Comparison of ENCODE assay signal across 8 cellular contexts in genomic region chr14:47917344-47917954, GRCh38.
DNase-seq lines count a peak whose midpoint lies in the region; ATAC-seq, FAIRE-seq and TF ChIP-seq lines count a peak whose summit lies in the region.

No MANE protein-coding gene starts in this region.

- no peak overlapping the region for H2BK12ac ChIP-seq in H1 (ENCODE audit: low read depth, low read length)

- H2BK20ac ChIP-seq in H1 (ENCODE audit: low read length): no peak overlapping the region

- H3K18ac ChIP-seq in H1 (ENCODE audit: extremely low read depth, low read length): no peak overlapping the region

- TF ChIP-seq EP300 in SK-N-SH (IDR thresholded peaks at IDR 0.05; ENCODE audit: borderline replicate concordance in 1 of 2, low read depth in 1 of 2, low read length in 1 of 2) (no peak), H1 (IDR thresholded peaks at IDR 0.05; ENCODE audit: borderline replicate concordance in 1 of 2, low read depth in 2 of 2, low read length in 2 of 2) (no peak)

- H3K27me3 ChIP-seq in SK-N-SH (ENCODE audit: insufficient read depth) (no peaks in the 10 kb centered on the region), H1 (replicated peaks in 1 of 4; ENCODE audit: control insufficient read depth in 3 of 4, extremely low read depth in 1 of 4, insufficient read depth in 3 of 4, low read length in 3 of 4) (no peaks in the 10 kb centered on the region)

- no peak overlapping the region for H4K8ac ChIP-seq in H1 (ENCODE audit: extremely low read depth, insufficient read depth, low read length)

- peak; percentile 84 for FAIRE-seq in H1 (lab: Jason Lieb, UNC)

- H3K4me3 ChIP-seq in SK-N-SH (ENCODE audit: low read depth in 2 of 2, low read length in 1 of 2): no peak overlapping the region; a peak in 1 of 4 replicates
- H3K4me3 ChIP-seq in H1 (ENCODE audit: extremely low read depth in 1 of 4, insufficient read depth in 2 of 4, low read depth in 3 of 4, low read length in 4 of 4): no peak overlapping the region

- H4K20me1 ChIP-seq in SK-N-SH (ENCODE audit: insufficient read depth) (no peaks in the 10 kb centered on the region), H1 (replicated peaks in 1 of 2; ENCODE audit: control insufficient read depth in 1 of 2, insufficient read depth in 2 of 2, low read length in 2 of 2) (no peaks in the 10 kb centered on the region)

- H4K5ac ChIP-seq in H1 (ENCODE audit: insufficient read length, low read depth, low read length): no peak overlapping the region

- no peak overlapping the region for H3K56ac ChIP-seq in H1 (replicated peaks; ENCODE audit: insufficient read length, low read depth, low read length)

- H3K4me1 ChIP-seq in SK-N-SH (ENCODE audit: control insufficient read depth in 1 of 2, insufficient read depth in 2 of 2, low read depth in 1 of 2, low read length in 1 of 2): no peaks in the 10 kb centered on the region; a peak in 1 of 4 replicates
- H3K4me1 ChIP-seq in H1 (replicated peaks in 1 of 4; ENCODE audit: control insufficient read depth in 3 of 4, insufficient read depth in 4 of 4, low read length in 3 of 4): no peaks in the 10 kb centered on the region

- no peak overlapping the region for H2BK5ac ChIP-seq in H1 (ENCODE audit: low read depth, low read length)

- no peaks in the 10 kb centered on the region for H3K79me2 ChIP-seq in SK-N-SH (ENCODE audit: insufficient read depth)
- H3K79me2 ChIP-seq in H1 (ENCODE audit: control insufficient read depth in 1 of 2, insufficient read depth in 2 of 2, low read length in 2 of 2): no peaks in the 10 kb centered on the region

- H4K91ac ChIP-seq in H1 (replicated peaks; ENCODE audit: insufficient read length, low read length): no peak overlapping the region

- CTCF ChIA-PET in SK-N-SH (lab: Yijun Ruan, JAX): interaction anchor here (0.9 to 2.2 kb wide), 8 partner anchors 9 to 1389 kb away, joined by 3 to 11 read pairs (median 4); no protein-coding TSS in a partner anchor
- CTCF ChIA-PET in H1 (lab: Charles Lee; ENCODE audit: partially characterized antibody): interaction anchor here (0.6 to 4.1 kb wide), 23 partner anchors 9 to 1548 kb away, joined by 3 to 21 read pairs (median 4); no protein-coding TSS in a partner anchor

- H3K36me3 ChIP-seq in SK-N-SH (replicated peaks in 1 of 2; ENCODE audit: control insufficient read depth in 1 of 2, insufficient read depth in 2 of 2, low read length in 1 of 2) (no peaks in the 10 kb centered on the region), H1 (ENCODE audit: control insufficient read depth in 2 of 4, insufficient read depth in 4 of 4, low read length in 3 of 4) (no peaks in the 10 kb centered on the region)

- TF ChIP-seq RAD21 in SK-N-SH (IDR thresholded peaks at IDR 0.05; ENCODE audit: low read length) (peak; percentile 70), H1 (IDR thresholded peaks at IDR 0.05 in 1 of 2, conservative IDR thresholded peaks at IDR 0.05 in 1 of 2; ENCODE audit: low read depth in 2 of 2, low read length in 2 of 2) (peak; percentile 79 to 83)

- no peaks in the 10 kb centered on the region; the same call in 1 of the 2 replicates for H3K79me1 ChIP-seq in H1 (ENCODE audit: low read depth, low read length)

- H3K23ac ChIP-seq in H1 (ENCODE audit: insufficient read length): no peak overlapping the region

- H2BK120ac ChIP-seq in H1 (replicated peaks; ENCODE audit: low read depth, low read length): no peak overlapping the region

- no peaks in the 10 kb centered on the region for H3K9me2 ChIP-seq in SK-N-SH

- H3K4ac ChIP-seq in H1 (replicated peaks; ENCODE audit: insufficient read length, low read depth, low read length): no peak overlapping the region

- no peaks in the 10 kb centered on the region for H3F3A ChIP-seq in SK-N-SH (replicated peaks; ENCODE audit: insufficient read depth)

- H3K9ac ChIP-seq in SK-N-SH (no peak overlapping the region), H1 (replicated peaks in 1 of 4; ENCODE audit: extremely low read depth in 1 of 4, low read depth in 3 of 4, low read length in 3 of 4) (no peak overlapping the region)

- H2AFZ ChIP-seq in SK-N-SH (ENCODE audit: low read depth): no peak overlapping the region
- H2AFZ ChIP-seq in H1 (ENCODE audit: low read length): no peak overlapping the region

- DNase-seq in SK-N-SH: no peak
- DNase-seq in NCI-H446 (lab: John Stamatoyannopoulos, UW): peak; percentile 21 to 66
- DNase-seq in H1 (ENCODE audit: low read depth in 1 of 2, low spot score in 2 of 2): peak; percentile 21 to 56
- peak; percentile 67 for DNase-seq in pons (ENCODE audit: low spot score)
- DNase-seq in activated CD8-positive, alpha-beta memory T cell treated with anti-CD3 and anti-CD28 coated beads for 24 hours: no peak
- no peak for DNase-seq in activated T-cell treated with anti-CD3 and anti-CD28 coated beads, Interleukin-2, amount 50 U/mL, for 1 hour

- H3K27ac ChIP-seq in SK-N-SH (ENCODE audit: low read depth in 2 of 2, low read length in 1 of 2): no peak overlapping the region
- H3K27ac ChIP-seq in H1 (ENCODE audit: low read depth, low read length): no peak overlapping the region

- POLR2A ChIA-PET in SK-N-SH (lab: Yijun Ruan, JAX) (no interaction called here), H1 (lab: Charles Lee; ENCODE audit: partially characterized antibody) (interaction anchor here (0.6 to 1.2 kb wide), 3 partner anchors 290 to 297 kb away, joined by 3 read pairs; no protein-coding TSS in a partner anchor)

- H3K9me3 ChIP-seq in SK-N-SH (no peaks in the 10 kb centered on the region), H1 (ENCODE audit: insufficient read depth in 2 of 2, low read depth in 1 of 2, low read length in 1 of 2) (no peaks in the 10 kb centered on the region)

- ATAC-seq in SK-N-SH treated with all-trans-retinoic acid at 6 μM for 48 hours: no peak
- no peak for ATAC-seq in GM21447 (IDR thresholded peaks at IDR 0.05; ENCODE audit: unreplicated experiment)

- H2AK5ac ChIP-seq in H1 (ENCODE audit: low read depth, low read length): no peak overlapping the region

- H3K23me2 ChIP-seq in H1 (ENCODE audit: low read depth, low read length): no peaks in the 10 kb centered on the region

- H2BK15ac ChIP-seq in H1 (ENCODE audit: low read length): no peak overlapping the region

- no peak overlapping the region for H3K4me2 ChIP-seq in SK-N-SH
- H3K4me2 ChIP-seq in H1 (ENCODE audit: insufficient read depth in 1 of 2, low read depth in 2 of 2, low read length in 2 of 2): no peak overlapping the region

- TF ChIP-seq CTCF in SK-N-SH (IDR thresholded peaks at IDR 0.05): peak; percentile 60
- TF ChIP-seq CTCF in H1 (IDR thresholded peaks at IDR 0.05; ENCODE audit: control extremely low read depth in 1 of 3, insufficient read depth in 1 of 3, low read depth in 1 of 3, low read length in 3 of 3): peak in 2 of 3 experiments; percentile 45 to 66; a peak in 2 of 4 replicates

- TF ChIP-seq POLR2A in H1 (IDR thresholded peaks at IDR 0.05; ENCODE audit: control extremely low read depth in 1 of 2, low read depth in 2 of 2, low read length in 2 of 2): no peak

- WGBS in SK-N-SH (ENCODE audit: low lambda C conversion rate): 23% methylated on average over 5 of the region's 5 CpGs
- WGBS in H1 (ENCODE audit: extremely low coverage in 1 of 2, insufficient coverage in 1 of 2, insufficient read length in 1 of 2, insufficient replicate concordance in 2 of 2, low coverage in 1 of 2, low lambda C conversion rate in 2 of 2, missing lambda C conversion rate in 1 of 2), 2 experiments: 55% methylated on average over 5 of the region's 5 CpGs; no CpG with 5 or more reads in 1 of the 2 experiments

- no peak overlapping the region for H3K14ac ChIP-seq in H1 (ENCODE audit: insufficient read length)

TF ChIP-seq in SK-N-SH, 30 proteins besides CTCF, POLR2A, EP300 and RAD21:
- TF ChIP-seq, protein P1, sequence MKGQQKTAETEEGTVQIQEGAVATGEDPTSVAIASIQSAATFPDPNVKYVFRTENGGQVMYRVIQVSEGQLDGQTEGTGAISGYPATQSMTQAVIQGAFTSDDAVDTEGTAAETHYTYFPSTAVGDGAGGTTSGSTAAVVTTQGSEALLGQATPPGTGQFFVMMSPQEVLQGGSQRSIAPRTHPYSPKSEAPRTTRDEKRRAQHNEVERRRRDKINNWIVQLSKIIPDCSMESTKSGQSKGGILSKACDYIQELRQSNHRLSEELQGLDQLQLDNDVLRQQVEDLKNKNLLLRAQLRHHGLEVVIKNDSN (IDR thresholded peaks at IDR 0.05; ENCODE audit: borderline replicate concordance, low read depth): no peak
- TF ChIP-seq RXRA (IDR thresholded peaks at IDR 0.05; ENCODE audit: borderline replicate concordance, low read depth) (no peak), FOXJ3 (CRISPR knock-in tag; IDR thresholded peaks at IDR 0.05) (no peak), SMC3 (IDR thresholded peaks at IDR 0.05; ENCODE audit: low read depth, low read length) (peak; percentile 45)
TF ChIP-seq in SK-N-SH: peak in this region for 1.

TF ChIP-seq in SK-N-SH treated with all-trans-retinoic acid at 6 μM for 48 hours, 23 proteins besides CTCF, POLR2A, EP300 and RAD21 (continues in another document):
- TF ChIP-seq ZNF565 (CRISPR knock-in tag; conservative IDR thresholded peaks at IDR 0.05; ENCODE audit: low read depth): no peak
- no peak for TF ChIP-seq SNAI2 (CRISPR knock-in tag; IDR thresholded peaks at IDR 0.05)
- no peak for TF ChIP-seq ZNF70 (CRISPR knock-in tag; IDR thresholded peaks at IDR 0.05)
- no peak for TF ChIP-seq ESRRG (CRISPR knock-in tag; IDR thresholded peaks at IDR 0.05)
- no peak for TF ChIP-seq GLIS3 (CRISPR knock-in tag; IDR thresholded peaks at IDR 0.05)
- no peak for TF ChIP-seq TOX (CRISPR knock-in tag; IDR thresholded peaks at IDR 0.05; ENCODE audit: borderline replicate concordance)
- TF ChIP-seq OSR1 (CRISPR knock-in tag; IDR thresholded peaks at IDR 0.05): no peak

TF ChIP-seq in H1, 55 proteins besides CTCF, POLR2A, EP300 and RAD21 (continues in another document):
- TF ChIP-seq GABPA (IDR thresholded peaks at IDR 0.05; ENCODE audit: borderline replicate concordance, insufficient read depth, low read length) (no peak), USF2 (IDR thresholded peaks at IDR 0.05; ENCODE audit: low read length) (no peak), CREB1 (IDR thresholded peaks at IDR 0.05) (no peak), PHF8 (conservative IDR thresholded peaks at IDR 0.05; ENCODE audit: low read depth, low read length) (no peak), E2F6 (IDR thresholded peaks at IDR 0.05) (no peak), TCF12 (IDR thresholded peaks at IDR 0.05; ENCODE audit: low read depth, low read length) (no peak)

Comparison
In these comparisons a context has a peak if more than half of its experiments do, and no peak if none do; other contexts are left out.
1. DNase-seq: peak in NCI-H446 (2 of 2), H1 (2 of 2) and pons (single experiment); none in SK-N-SH (single experiment), activated CD8-positive, alpha-beta memory T cell treated with anti-CD3 and anti-CD28 coated beads for 24 hours (single experiment) and activated T-cell treated with anti-CD3 and anti-CD28 coated beads, Interleukin-2, amount 50 U/mL, for 1 hour (single experiment).
2. Of the 17 proteins assayed by ChIP-seq in both H1 and SK-N-SH: peak only in H1: none; only in SK-N-SH: none; in both: CTCF and RAD21; in neither: 15.